1 cellular context compared by ENCODE assay signal in the genomic region with DNA sequence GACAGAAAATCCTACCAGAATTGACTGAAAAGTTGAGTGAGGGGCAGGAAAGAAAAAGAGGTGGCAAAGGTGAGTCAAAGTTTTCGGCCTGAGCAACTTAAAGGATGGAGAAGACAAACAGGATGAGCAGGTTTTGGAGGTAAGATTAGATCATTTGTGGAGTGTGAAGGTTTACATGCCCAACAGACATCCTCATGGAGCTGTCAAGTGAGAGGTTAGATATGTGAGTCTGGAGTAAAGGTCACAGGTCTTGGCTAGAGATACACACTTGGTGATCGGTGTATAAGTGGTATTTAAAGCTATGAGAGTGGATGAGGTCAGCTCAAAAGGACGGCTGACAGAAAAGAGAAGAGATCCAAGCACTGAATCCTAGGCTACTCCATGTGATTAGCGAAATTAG.
TF ChIP-seq lines count a peak whose summit lies in the region.

No MANE protein-coding gene starts in this region.

TF ChIP-seq in K562, 482 proteins besides CTCF, POLR2A, EP300 and RAD21 (continued from another document):
- TF ChIP-seq, protein P1, sequence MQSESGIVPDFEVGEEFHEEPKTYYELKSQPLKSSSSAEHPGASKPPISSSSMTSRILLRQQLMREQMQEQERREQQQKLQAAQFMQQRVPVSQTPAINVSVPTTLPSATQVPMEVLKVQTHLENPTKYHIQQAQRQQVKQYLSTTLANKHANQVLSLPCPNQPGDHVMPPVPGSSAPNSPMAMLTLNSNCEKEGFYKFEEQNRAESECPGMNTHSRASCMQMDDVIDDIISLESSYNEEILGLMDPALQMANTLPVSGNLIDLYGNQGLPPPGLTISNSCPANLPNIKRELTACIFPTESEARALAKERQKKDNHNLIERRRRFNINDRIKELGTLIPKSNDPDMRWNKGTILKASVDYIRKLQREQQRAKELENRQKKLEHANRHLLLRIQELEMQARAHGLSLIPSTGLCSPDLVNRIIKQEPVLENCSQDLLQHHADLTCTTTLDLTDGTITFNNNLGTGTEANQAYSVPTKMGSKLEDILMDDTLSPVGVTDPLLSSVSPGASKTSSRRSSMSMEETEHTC (IDR thresholded peaks at IDR 0.05) = no peak
- TF ChIP-seq, protein P2, sequence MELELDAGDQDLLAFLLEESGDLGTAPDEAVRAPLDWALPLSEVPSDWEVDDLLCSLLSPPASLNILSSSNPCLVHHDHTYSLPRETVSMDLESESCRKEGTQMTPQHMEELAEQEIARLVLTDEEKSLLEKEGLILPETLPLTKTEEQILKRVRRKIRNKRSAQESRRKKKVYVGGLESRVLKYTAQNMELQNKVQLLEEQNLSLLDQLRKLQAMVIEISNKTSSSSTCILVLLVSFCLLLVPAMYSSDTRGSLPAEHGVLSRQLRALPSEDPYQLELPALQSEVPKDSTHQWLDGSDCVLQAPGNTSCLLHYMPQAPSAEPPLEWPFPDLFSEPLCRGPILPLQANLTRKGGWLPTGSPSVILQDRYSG (tag; conservative IDR thresholded peaks at IDR 0.05; ENCODE audit: low read depth) = no peak
- TF ChIP-seq, protein P3, sequence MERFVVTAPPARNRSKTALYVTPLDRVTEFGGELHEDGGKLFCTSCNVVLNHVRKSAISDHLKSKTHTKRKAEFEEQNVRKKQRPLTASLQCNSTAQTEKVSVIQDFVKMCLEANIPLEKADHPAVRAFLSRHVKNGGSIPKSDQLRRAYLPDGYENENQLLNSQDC (CRISPR knock-in tag; IDR thresholded peaks at IDR 0.05) = no peak
- no peak for TF ChIP-seq FOXJ2 (tag; IDR thresholded peaks at IDR 0.05)
- TF ChIP-seq, protein P4, sequence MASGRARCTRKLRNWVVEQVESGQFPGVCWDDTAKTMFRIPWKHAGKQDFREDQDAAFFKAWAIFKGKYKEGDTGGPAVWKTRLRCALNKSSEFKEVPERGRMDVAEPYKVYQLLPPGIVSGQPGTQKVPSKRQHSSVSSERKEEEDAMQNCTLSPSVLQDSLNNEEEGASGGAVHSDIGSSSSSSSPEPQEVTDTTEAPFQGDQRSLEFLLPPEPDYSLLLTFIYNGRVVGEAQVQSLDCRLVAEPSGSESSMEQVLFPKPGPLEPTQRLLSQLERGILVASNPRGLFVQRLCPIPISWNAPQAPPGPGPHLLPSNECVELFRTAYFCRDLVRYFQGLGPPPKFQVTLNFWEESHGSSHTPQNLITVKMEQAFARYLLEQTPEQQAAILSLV (tag; IDR thresholded peaks at IDR 0.05) = no peak
- TF ChIP-seq MXI1 (IDR thresholded peaks at IDR 0.05; ENCODE audit: low read depth, low read length) = no peak
- no peak for TF ChIP-seq MEIS2 (IDR thresholded peaks at IDR 0.05; ENCODE audit: partially characterized antibody)
- TF ChIP-seq IRF2 (CRISPR knock-in tag; IDR thresholded peaks at IDR 0.05) = no peak
- no peak for TF ChIP-seq DPF2 (IDR thresholded peaks at IDR 0.05)
- TF ChIP-seq HNRNPLL (IDR thresholded peaks at IDR 0.05; ENCODE audit: low read depth, low read length, poor library complexity, severe bottlenecking) = no peak
- TF ChIP-seq ZBTB1 (CRISPR knock-in tag; IDR thresholded peaks at IDR 0.05; ENCODE audit: borderline replicate concordance, low read depth) = no peak
- TF ChIP-seq POLR2AphosphoS2 (IDR thresholded peaks at IDR 0.05; ENCODE audit: low read length) = no peak
- TF ChIP-seq, protein P5, sequence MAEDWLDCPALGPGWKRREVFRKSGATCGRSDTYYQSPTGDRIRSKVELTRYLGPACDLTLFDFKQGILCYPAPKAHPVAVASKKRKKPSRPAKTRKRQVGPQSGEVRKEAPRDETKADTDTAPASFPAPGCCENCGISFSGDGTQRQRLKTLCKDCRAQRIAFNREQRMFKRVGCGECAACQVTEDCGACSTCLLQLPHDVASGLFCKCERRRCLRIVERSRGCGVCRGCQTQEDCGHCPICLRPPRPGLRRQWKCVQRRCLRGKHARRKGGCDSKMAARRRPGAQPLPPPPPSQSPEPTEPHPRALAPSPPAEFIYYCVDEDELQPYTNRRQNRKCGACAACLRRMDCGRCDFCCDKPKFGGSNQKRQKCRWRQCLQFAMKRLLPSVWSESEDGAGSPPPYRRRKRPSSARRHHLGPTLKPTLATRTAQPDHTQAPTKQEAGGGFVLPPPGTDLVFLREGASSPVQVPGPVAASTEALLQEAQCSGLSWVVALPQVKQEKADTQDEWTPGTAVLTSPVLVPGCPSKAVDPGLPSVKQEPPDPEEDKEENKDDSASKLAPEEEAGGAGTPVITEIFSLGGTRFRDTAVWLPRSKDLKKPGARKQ (CRISPR knock-in tag; IDR thresholded peaks at IDR 0.05) = no peak
- TF ChIP-seq, protein P6, sequence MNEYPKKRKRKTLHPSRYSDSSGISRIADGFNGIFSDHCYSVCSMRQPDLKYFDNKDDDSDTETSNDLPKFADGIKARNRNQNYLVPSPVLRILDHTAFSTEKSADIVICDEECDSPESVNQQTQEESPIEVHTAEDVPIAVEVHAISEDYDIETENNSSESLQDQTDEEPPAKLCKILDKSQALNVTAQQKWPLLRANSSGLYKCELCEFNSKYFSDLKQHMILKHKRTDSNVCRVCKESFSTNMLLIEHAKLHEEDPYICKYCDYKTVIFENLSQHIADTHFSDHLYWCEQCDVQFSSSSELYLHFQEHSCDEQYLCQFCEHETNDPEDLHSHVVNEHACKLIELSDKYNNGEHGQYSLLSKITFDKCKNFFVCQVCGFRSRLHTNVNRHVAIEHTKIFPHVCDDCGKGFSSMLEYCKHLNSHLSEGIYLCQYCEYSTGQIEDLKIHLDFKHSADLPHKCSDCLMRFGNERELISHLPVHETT (CRISPR knock-in tag; conservative IDR thresholded peaks at IDR 0.05 in 1 of 2, IDR thresholded peaks at IDR 0.05 in 1 of 2) = no peak
- TF ChIP-seq GATAD2B (IDR thresholded peaks at IDR 0.05; ENCODE audit: borderline replicate concordance) = no peak
- TF ChIP-seq GTF2F1 (IDR thresholded peaks at IDR 0.05; ENCODE audit: low read depth, low read length) = no peak
